In the genomic region with DNA sequence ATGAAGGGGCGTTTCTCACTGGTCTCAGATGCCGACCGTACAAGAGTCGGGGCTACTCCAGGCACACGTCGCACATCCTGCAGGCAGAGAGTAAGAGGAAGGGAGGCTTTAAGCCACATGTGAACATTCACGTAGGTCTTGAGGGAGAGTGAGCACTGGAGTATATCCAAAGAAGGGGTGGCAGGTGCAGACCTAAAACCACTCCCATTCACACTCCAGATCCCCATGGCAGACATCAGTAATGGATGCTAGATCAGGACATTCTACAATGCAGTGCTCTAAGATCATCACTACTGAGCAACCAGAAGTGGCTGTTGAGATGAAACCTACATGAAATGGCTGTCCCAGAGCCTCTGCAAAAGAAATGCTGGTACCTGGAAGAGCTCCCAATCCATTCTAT, we compare ENCODE assay signal across 1 cellular context.
TF ChIP-seq lines count a peak whose summit lies in the region.

No MANE protein-coding gene starts in this region.

TF ChIP-seq in GM23338, 12 proteins besides CTCF, POLR2A, EP300 and RAD21 (continued from another document):
- TF ChIP-seq, protein P1, sequence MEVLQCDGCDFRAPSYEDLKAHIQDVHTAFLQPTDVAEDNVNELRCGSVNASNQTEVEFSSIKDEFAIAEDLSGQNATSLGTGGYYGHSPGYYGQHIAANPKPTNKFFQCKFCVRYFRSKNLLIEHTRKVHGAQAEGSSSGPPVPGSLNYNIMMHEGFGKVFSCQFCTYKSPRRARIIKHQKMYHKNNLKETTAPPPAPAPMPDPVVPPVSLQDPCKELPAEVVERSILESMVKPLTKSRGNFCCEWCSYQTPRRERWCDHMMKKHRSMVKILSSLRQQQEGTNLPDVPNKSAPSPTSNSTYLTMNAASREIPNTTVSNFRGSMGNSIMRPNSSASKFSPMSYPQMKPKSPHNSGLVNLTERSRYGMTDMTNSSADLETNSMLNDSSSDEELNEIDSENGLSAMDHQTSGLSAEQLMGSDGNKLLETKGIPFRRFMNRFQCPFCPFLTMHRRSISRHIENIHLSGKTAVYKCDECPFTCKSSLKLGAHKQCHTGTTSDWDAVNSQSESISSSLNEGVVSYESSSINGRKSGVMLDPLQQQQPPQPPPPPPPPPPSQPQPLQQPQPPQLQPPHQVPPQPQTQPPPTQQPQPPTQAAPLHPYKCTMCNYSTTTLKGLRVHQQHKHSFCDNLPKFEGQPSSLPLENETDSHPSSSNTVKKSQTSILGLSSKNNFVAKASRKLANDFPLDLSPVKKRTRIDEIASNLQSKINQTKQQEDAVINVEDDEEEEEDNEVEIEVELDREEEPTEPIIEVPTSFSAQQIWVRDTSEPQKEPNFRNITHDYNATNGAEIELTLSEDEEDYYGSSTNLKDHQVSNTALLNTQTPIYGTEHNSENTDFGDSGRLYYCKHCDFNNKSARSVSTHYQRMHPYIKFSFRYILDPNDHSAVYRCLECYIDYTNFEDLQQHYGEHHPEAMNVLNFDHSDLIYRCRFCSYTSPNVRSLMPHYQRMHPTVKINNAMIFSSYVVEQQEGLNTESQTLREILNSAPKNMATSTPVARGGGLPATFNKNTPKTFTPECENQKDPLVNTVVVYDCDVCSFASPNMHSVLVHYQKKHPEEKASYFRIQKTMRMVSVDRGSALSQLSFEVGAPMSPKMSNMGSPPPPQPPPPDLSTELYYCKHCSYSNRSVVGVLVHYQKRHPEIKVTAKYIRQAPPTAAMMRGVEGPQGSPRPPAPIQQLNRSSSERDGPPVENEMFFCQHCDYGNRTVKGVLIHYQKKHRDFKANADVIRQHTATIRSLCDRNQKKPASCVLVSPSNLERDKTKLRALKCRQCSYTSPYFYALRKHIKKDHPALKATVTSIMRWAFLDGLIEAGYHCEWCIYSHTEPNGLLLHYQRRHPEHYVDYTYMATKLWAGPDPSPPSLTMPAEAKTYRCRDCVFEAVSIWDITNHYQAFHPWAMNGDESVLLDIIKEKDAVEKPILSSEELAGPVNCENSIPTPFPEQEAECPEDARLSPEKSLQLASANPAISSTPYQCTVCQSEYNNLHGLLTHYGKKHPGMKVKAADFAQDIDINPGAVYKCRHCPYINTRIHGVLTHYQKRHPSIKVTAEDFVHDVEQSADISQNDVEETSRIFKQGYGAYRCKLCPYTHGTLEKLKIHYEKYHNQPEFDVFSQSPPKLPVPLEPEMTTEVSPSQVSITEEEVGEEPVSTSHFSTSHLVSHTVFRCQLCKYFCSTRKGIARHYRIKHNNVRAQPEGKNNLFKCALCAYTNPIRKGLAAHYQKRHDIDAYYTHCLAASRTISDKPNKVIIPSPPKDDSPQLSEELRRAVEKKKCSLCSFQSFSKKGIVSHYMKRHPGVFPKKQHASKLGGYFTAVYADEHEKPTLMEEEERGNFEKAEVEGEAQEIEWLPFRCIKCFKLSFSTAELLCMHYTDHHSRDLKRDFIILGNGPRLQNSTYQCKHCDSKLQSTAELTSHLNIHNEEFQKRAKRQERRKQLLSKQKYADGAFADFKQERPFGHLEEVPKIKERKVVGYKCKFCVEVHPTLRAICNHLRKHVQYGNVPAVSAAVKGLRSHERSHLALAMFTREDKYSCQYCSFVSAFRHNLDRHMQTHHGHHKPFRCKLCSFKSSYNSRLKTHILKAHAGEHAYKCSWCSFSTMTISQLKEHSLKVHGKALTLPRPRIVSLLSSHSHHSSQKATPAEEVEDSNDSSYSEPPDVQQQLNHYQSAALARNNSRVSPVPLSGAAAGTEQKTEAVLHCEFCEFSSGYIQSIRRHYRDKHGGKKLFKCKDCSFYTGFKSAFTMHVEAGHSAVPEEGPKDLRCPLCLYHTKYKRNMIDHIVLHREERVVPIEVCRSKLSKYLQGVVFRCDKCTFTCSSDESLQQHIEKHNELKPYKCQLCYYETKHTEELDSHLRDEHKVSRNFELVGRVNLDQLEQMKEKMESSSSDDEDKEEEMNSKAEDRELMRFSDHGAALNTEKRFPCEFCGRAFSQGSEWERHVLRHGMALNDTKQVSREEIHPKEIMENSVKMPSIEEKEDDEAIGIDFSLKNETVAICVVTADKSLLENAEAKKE (CRISPR knock-in tag; IDR thresholded peaks at IDR 0.05), result no peak
- TF ChIP-seq ZNF114 (CRISPR knock-in tag; IDR thresholded peaks at IDR 0.05), result no peak
